13 cellular contexts compared by ENCODE assay signal in genomic region chr2:29063646-29064372, GRCh38. TPM values are rescaled to one million over a fixed set of nuclear protein-coding genes. Genes with fewer than 3 reads are reported as not detected.
DNase-seq lines count a peak whose midpoint lies in the region; ATAC-seq, FAIRE-seq and TF ChIP-seq lines count a peak whose summit lies in the region.
"Had no signal": no experiment of that assay in that cellular context is flagged by ENCODE, and none has a peak within 500 bp of the region (broad histone marks: within the 10 kb centered on the region; RNA-seq: fewer than 3 reads in every experiment).

No MANE protein-coding gene starts in this region.

- no peak overlapping the region for H3K9ac ChIP-seq in fibroblast of lung (ENCODE audit: insufficient read depth, low read length)
- H3K9ac ChIP-seq: KMS-11 had no signal

- no peaks in the 10 kb centered on the region for H3K79me2 ChIP-seq in fibroblast of lung (ENCODE audit: control insufficient read depth, insufficient read depth, low read length)

- no peaks in the 10 kb centered on the region for H3K9me3 ChIP-seq in fibroblast of lung (ENCODE audit: control insufficient read depth, insufficient read depth, low read depth, low read length)
- H3K9me3 ChIP-seq in prostate gland, result no peaks in the 10 kb centered on the region
- H3K9me3 ChIP-seq in ascending aorta, result no peaks in the 10 kb centered on the region

- TF ChIP-seq CTCF in fibroblast of lung (conservative IDR thresholded peaks at IDR 0.05 in 1 of 2, IDR thresholded peaks at IDR 0.05 in 1 of 2; ENCODE audit: low read depth in 1 of 2, low read length in 2 of 2) (no peak), prostate gland (IDR thresholded peaks at IDR 0.05) (no peak), ascending aorta (IDR thresholded peaks at IDR 0.05) (no peak)

- in situ Hi-C loops in SK-MEL-5 (cut with HindIII; ENCODE audit: low pct_unique_long_range_greater_than_20kb, low sequenced_read_pairs), result no loop called here

- H3K4me1 ChIP-seq in fibroblast of lung (ENCODE audit: control insufficient read depth, extremely low read depth, insufficient read depth, low read length), result no peaks in the 10 kb centered on the region
- peaks cover 3% of the 10 kb centered on the region for H3K4me1 ChIP-seq in prostate gland (replicated peaks)
- H3K4me1 ChIP-seq in ascending aorta, result peaks cover 0 to 9% of the 10 kb centered on the region in 2 donors

- peak overlapping the region in 2 of 4 experiments; percentile 23 to 33 for H3K4me3 ChIP-seq in fibroblast of lung (replicated peaks in 1 of 4; ENCODE audit: control extremely low read depth in 1 of 4, insufficient read depth in 1 of 4, low read depth in 3 of 4, low read length in 4 of 4)
- no peak overlapping the region for H3K4me3 ChIP-seq in prostate gland
- H3K4me3 ChIP-seq in ascending aorta, result peak overlapping the region in 1 of 2 donors; percentile 33

- WGBS in prostate gland, result 27% methylated on average over 20 of the region's 20 CpGs

- H3K4me2 ChIP-seq in fibroblast of lung (ENCODE audit: extremely low read depth, insufficient read depth, low read length), result peak overlapping the region; percentile 79
- H3K4me2 ChIP-seq: KMS-11 had no signal

- TF ChIP-seq POLR2A in prostate gland (IDR thresholded peaks at IDR 0.05), result no peak
- no peak for TF ChIP-seq POLR2A in H54 (IDR thresholded peaks at IDR 0.05; ENCODE audit: low read depth, low read length)

- DNase-seq in AG08396 (ENCODE audit: low spot score) (peak; percentile 63), SK-MEL-5 (ENCODE audit: low read depth, low spot score) (peak; percentile 49), fibroblast of lung (ENCODE audit: low read depth in 2 of 2) (peak; percentile 81 to 83), prostate gland (ENCODE audit: low spot score) (peak; percentile 28), NCI-H510A treated with DMSO at 0.1 percent for 48 hours (lab: John Stamatoyannopoulos, UW) (no peak), H54 (ENCODE audit: insufficient read length, low spot score) (no peak), ascending aorta (ENCODE audit: low spot score in 2 of 2) (no peak)
- DNase-seq: CD4-positive, alpha-beta T cell; cortex of kidney; kidney; NCI-H774 had no signal

- H3K27me3 ChIP-seq in fibroblast of lung (ENCODE audit: control insufficient read depth, insufficient read depth, low read length), result peaks cover 3% of the 10 kb centered on the region
- no peaks in the 10 kb centered on the region for H3K27me3 ChIP-seq in prostate gland (replicated peaks; ENCODE audit: insufficient read depth)
- no peaks in the 10 kb centered on the region for H3K27me3 ChIP-seq in ascending aorta

- no peak overlapping the region for H3K27ac ChIP-seq in fibroblast of lung (ENCODE audit: insufficient read depth, low read length)
- peak overlapping the region; percentile 28 to 71 for H3K27ac ChIP-seq in prostate gland
- H3K27ac ChIP-seq in ascending aorta, result no peak overlapping the region
- H3K27ac ChIP-seq: KMS-11 had no signal

- no peaks in the 10 kb centered on the region for H4K20me1 ChIP-seq in fibroblast of lung (ENCODE audit: control insufficient read depth, extremely low read depth, insufficient read depth, low read length)

- intact Hi-C loops in prostate gland (cut with DNase I), result loop anchor here (5.0 to 10.0 kb wide), 2 partner anchors 51 to 52 kb away; partner anchors contain the start of gene CLIP4
- intact Hi-C loops in ascending aorta (cut with DNase I), result no loop called here

- FAIRE-seq in H54 (lab: Jason Lieb, UNC), result no peak
- FAIRE-seq: kidney had no signal

- H3K36me3 ChIP-seq in fibroblast of lung (ENCODE audit: control insufficient read depth, insufficient read depth, low read length) (no peaks in the 10 kb centered on the region), prostate gland (no peaks in the 10 kb centered on the region), ascending aorta (no peaks in the 10 kb centered on the region)

- ATAC-seq in HG03521 (IDR thresholded peaks at IDR 0.05; ENCODE audit: unreplicated experiment), result no peak

- peak overlapping the region; percentile 76 for H2AFZ ChIP-seq in fibroblast of lung (ENCODE audit: low read length)

RNA-seq across cellular contexts. Expression of gene PCARE, which starts 10.5 kb away (rescaled TPM):
- total RNA-seq in SK-MEL-5 (2014; rRNA removed; shearing (Covaris generic)), result 0.03 TPM in 1 of 2 replicates, not detected in the other
- polyA plus RNA-seq in SK-MEL-5 (2015; cell fraction: cytosol; rRNA removed), result 0.01 TPM in 1 of 2 replicates, not detected in the other
- 0.02 and 0.04 TPM in 2 replicates for polyA plus RNA-seq in SK-MEL-5 (2015; cell fraction: nucleus; rRNA removed)
- under 0.01 TPM in 1 of 2 replicates, not detected in the other for total RNA-seq in fibroblast of lung
- not detected in 2 replicates for polyA plus RNA-seq in fibroblast of lung
- polyA plus RNA-seq in fibroblast of lung (2012), result not detected in 2 replicates
- polyA minus RNA-seq in fibroblast of lung (ENCODE audit: low replicate concordance), result not detected in 2 replicates
- not detected for total RNA-seq in prostate gland
- total RNA-seq in ascending aorta, result not detected
- total RNA-seq: CD4-positive, alpha-beta T cell; kidney had no signal

RNA-seq across cellular contexts. Expression of gene CLIP4, which starts 51.4 kb away (rescaled TPM):
- total RNA-seq in SK-MEL-5 (2014; rRNA removed; shearing (Covaris generic)), result 68.7 and 73.7 TPM in 2 replicates
- 30.8 and 39.9 TPM in 2 replicates for polyA plus RNA-seq in SK-MEL-5 (2015; cell fraction: cytosol; rRNA removed)
- 134 and 150 TPM in 2 replicates for polyA plus RNA-seq in SK-MEL-5 (2015; cell fraction: nucleus; rRNA removed)
- total RNA-seq in fibroblast of lung, result 123 and 127 TPM in 2 replicates
- polyA plus RNA-seq in fibroblast of lung, result 39.9 and 40.3 TPM in 2 replicates
- polyA plus RNA-seq in fibroblast of lung (2012), result 23.5 and 27.5 TPM in 2 replicates
- polyA minus RNA-seq in fibroblast of lung (ENCODE audit: low replicate concordance), result 14.3 and 25.0 TPM in 2 replicates
- 10 to 100 TPM; 26.1 to 30.3 TPM for total RNA-seq in prostate gland
- 9.5 TPM for total RNA-seq in ascending aorta

Comparison
In these comparisons a context has a peak if more than half of its experiments do, and no peak if none do; other contexts are left out.
1. DNase-seq: peak in AG08396 (single experiment), SK-MEL-5 (single experiment), fibroblast of lung (2 of 2) and prostate gland (single experiment); none in NCI-H510A treated with DMSO at 0.1 percent for 48 hours (single experiment), H54 (single experiment) and ascending aorta (0 of 2).
2. H3K27ac ChIP-seq: peak in prostate gland (2 of 2); none in fibroblast of lung (single experiment) and ascending aorta (0 of 2).